Comparison of ENCODE assay signal across 12 cellular contexts in the genomic region with DNA sequence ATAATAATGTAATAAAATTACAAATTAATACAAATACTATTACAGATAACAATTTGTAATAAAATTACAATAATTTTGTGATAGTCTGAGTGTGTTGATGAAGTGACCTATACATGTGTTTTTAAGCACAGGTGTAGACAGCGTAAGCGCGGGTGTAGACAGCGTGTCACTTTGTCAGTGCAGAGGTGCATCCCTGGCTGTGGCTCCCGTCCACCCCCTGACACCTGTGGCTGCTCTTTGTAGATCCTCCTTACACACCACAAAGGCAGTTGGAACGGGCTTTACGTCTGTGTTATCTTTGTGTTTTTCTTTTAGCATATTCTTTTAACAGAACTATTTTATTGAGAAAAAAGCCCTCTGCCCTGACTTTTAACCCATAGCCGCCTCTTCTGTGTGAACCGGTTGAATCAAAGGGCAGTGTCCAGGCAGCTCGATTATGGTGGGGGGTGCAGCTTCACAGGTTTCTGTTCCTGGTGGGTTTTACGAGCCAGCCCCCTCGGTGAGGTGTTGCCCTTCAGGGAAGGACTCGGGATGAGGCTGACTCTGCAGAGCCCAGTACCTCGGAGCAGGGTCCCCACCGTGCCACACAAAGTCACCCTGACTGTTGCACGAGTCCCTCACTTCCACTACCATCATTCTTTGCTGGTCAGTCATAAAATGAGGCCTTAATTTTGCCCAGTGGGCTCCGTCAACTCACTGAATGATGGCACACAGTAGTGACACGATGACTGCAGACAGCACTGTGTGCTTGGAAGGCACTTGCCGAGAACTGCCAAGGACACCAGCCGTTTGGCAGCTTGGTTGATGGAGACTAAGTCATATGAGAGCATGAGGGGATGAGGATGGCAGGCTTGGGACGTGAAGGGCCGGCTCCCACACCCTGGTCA.
"Had no signal": no experiment of that assay in that cellular context is flagged by ENCODE, and none has a peak within 500 bp of the region (broad histone marks: within the 10 kb centered on the region; RNA-seq: fewer than 3 reads in every experiment).

No MANE protein-coding gene starts in this region.

- H3K4me3 ChIP-seq: sigmoid colon, tibial nerve had no signal

- ATAC-seq: activated T-cell treated with anti-CD3 and anti-CD28 coated beads, Interleukin-2, amount 50 U/mL, for 72 hours; stimulated activated memory B cell treated with anti-CD40 and anti-IgM and Interleukin-4, amounts not matched to agents 10 μg/mL and 1 μg/mL and 100 μg/mL, for 72 hours had no signal

- H3K27me3 ChIP-seq: tibial nerve had no signal

- DNase-seq: activated B cell treated with CpG ODN at 0.5 μM for 24 hours; activated CD4-positive, alpha-beta T cell treated with anti-CD3 and anti-CD28 coated beads for 48 hours; activated CD8-positive, alpha-beta memory T cell treated with anti-CD3 and anti-CD28 coated beads, Interleukin-2, amount 50 U/mL, for 48 hours; activated gamma-delta T cell; activated naive CD8-positive, alpha-beta T cell treated with anti-CD3 and anti-CD28 coated beads for 36 hours; activated T-cell treated with anti-CD3 and anti-CD28 coated beads, Interleukin-2, amount 50 U/mL, for 72 hours; erythroblast; hippocampal formation; stimulated activated CD4-positive, alpha-beta T cell treated with anti-CD3 and anti-CD28 coated beads, Interleukin-2, amount 100 ng/mL, for 48 hours had no signal

- H3K9me3 ChIP-seq: sigmoid colon, tibial nerve had no signal

- H3K27ac ChIP-seq: tibial nerve had no signal
